Comparison of ENCODE assay signal across 9 cellular contexts in the genomic region with DNA sequence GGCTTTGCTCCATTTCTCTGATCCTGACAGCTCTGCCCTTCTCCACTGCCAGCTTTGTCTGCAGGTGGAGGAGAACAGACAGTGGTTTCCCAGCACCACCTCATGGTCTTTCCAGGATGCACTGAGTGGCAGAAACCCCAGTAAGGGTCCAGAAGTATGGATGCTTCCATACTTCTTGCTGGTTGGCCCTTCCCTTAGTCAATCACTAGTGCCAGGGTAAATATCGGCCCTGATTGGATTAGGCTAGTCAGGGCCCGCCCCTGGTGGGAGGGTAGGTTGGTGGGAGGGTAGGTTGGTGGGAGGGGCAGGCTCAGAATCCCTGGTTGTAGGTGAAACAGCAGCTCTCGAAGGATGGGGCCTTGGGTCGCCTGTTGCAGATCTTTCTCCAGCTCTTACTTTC. TPM values are rescaled to one million over a fixed set of nuclear protein-coding genes. Genes with fewer than 3 reads are reported as not detected.
A peak's percentile ranks its signal among the peaks of the same experiment; 100 is the strongest.
DNase-seq lines count a peak whose midpoint lies in the region; ATAC-seq, FAIRE-seq and TF ChIP-seq lines count a peak whose summit lies in the region.
"Had no signal": no experiment of that assay in that cellular context is flagged by ENCODE, and none has a peak within 500 bp of the region (broad histone marks: within the 10 kb centered on the region; RNA-seq: fewer than 3 reads in every experiment).

No MANE protein-coding gene starts in this region.

- no TSS peak for BruUV-seq in endothelial cell of umbilical vein (replicated peaks; lab: Mats Ljungman, UMichigan)

- peaks cover 0 to 10% of the 10 kb centered on the region in 2 experiments for H3K36me3 ChIP-seq in endothelial cell of umbilical vein (ENCODE audit: control insufficient read depth in 2 of 2, extremely low read depth in 1 of 2, insufficient read depth in 2 of 2, low read length in 2 of 2)
- peaks cover 30 to 87% (median 65%) of the 10 kb centered on the region in 4 donors for H3K36me3 ChIP-seq in stomach

- ATAC-seq in GM18517 (IDR thresholded peaks at IDR 0.05; ENCODE audit: unreplicated experiment): no peak

- no peaks in the 10 kb centered on the region for H4K20me1 ChIP-seq in endothelial cell of umbilical vein (replicated peaks; ENCODE audit: control insufficient read depth, extremely low read depth, insufficient read depth, low read length)

- peaks cover 2% of the 10 kb centered on the region for H3K79me2 ChIP-seq in endothelial cell of umbilical vein (ENCODE audit: control insufficient read depth, insufficient read depth, low read length)

- TF ChIP-seq POLR2A in endothelial cell of umbilical vein (IDR thresholded peaks at IDR 0.05; ENCODE audit: low read depth, low read length) (no peak), stomach (IDR thresholded peaks at IDR 0.05) (no peak)

- DNase-seq in NCI-H2227 (lab: John Stamatoyannopoulos, UW; ENCODE audit: unreplicated experiment) (peak; percentile 18), NCI-H2227 treated with DMSO at 0.1 percent for 48 hours (lab: John Stamatoyannopoulos, UW) (no peak), UCSD-AML1 (lab: John Stamatoyannopoulos, UW; ENCODE audit: unreplicated experiment) (peak; percentile 24), endothelial cell of umbilical vein (ENCODE audit: low read depth, low spot score) (no peak), stomach (no peak), superior temporal gyrus (ENCODE audit: extremely low spot score) (no peak)
- peak; percentile 79 for DNase-seq in stimulated activated CD8-positive, alpha-beta memory T cell treated with anti-CD3 and anti-CD28 coated beads, Interleukin-4, amount 100 ng/mL, for 48 hours

- dilution Hi-C loops in endothelial cell of umbilical vein (cut with MboI; ENCODE audit: extremely low pct_ligation_motif_present, low sequenced_read_pairs): no loop called here

- H2AFZ ChIP-seq in endothelial cell of umbilical vein (ENCODE audit: low read depth, low read length): no peak overlapping the region

- H3K9me3 ChIP-seq in endothelial cell of umbilical vein (replicated peaks; ENCODE audit: control insufficient read depth, insufficient read depth, low read length) (no peaks in the 10 kb centered on the region), stomach (no peaks in the 10 kb centered on the region)

- no peaks in the 10 kb centered on the region for H3K27me3 ChIP-seq in endothelial cell of umbilical vein (ENCODE audit: control insufficient read depth in 2 of 2, insufficient read depth in 2 of 2, low read length in 2 of 2)
- H3K27me3 ChIP-seq in stomach: no peaks in the 10 kb centered on the region

- no peak for TF ChIP-seq CTCF in endothelial cell of umbilical vein (IDR thresholded peaks at IDR 0.05; ENCODE audit: extremely low read depth in 1 of 2, insufficient read depth in 1 of 2, low read depth in 1 of 2, low read length in 2 of 2)
- TF ChIP-seq CTCF in stomach (IDR thresholded peaks at IDR 0.05): no peak

- H3K9ac ChIP-seq in endothelial cell of umbilical vein (replicated peaks; ENCODE audit: extremely low read depth, insufficient read depth, low read length): no peak overlapping the region

- no peak overlapping the region for H3K4me2 ChIP-seq in endothelial cell of umbilical vein (ENCODE audit: insufficient read depth, low read length)

- no peak for TF ChIP-seq EP300 in stomach (IDR thresholded peaks at IDR 0.05)

- FAIRE-seq in endothelial cell of umbilical vein (lab: Jason Lieb, UNC): peak; percentile 73

- H3K4me1 ChIP-seq in endothelial cell of umbilical vein (ENCODE audit: control insufficient read depth, extremely low read depth, insufficient read depth, low read length) (no peaks in the 10 kb centered on the region), stomach (peaks cover 0 to 27% (median 5%) of the 10 kb centered on the region in 4 donors)

- POLR2A ChIA-PET in endothelial cell of umbilical vein (lab: Charles Lee): no interaction called here

- CTCF ChIA-PET in endothelial cell of umbilical vein (lab: Charles Lee): interaction anchor here (2.0 kb wide), 1 partner anchor 74 kb away, joined by 6 read pairs; no protein-coding TSS in a partner anchor

- H3K27ac ChIP-seq in endothelial cell of umbilical vein (ENCODE audit: insufficient read depth, low read depth, low read length): no peak overlapping the region
- H3K27ac ChIP-seq in stomach: no peak overlapping the region
- H3K27ac ChIP-seq: HL-60 had no signal

- 76 to 86% (median 79%) methylated on average over 4 of the region's 4 CpGs for WGBS in stomach, 5 donors

- H3K4me3 ChIP-seq in endothelial cell of umbilical vein (replicated peaks in 1 of 3; ENCODE audit: insufficient read depth in 1 of 3, low read depth in 1 of 3, low read length in 3 of 3) (no peak overlapping the region), stomach (no peak overlapping the region)

- intact Hi-C loops in endothelial cell of umbilical vein (cut with micrococcal nuclease) (no loop called here), stomach (cut with DNase I; ENCODE audit: low total_unique reads) (no loop called here)

- H3K9me1 ChIP-seq in endothelial cell of umbilical vein (replicated peaks; ENCODE audit: control insufficient read depth, extremely low read depth, insufficient read depth, low read length): no peaks in the 10 kb centered on the region

TF ChIP-seq in endothelial cell of umbilical vein, 7 proteins besides CTCF, POLR2A, EP300 and RAD21:
- no peak for TF ChIP-seq FOS (IDR thresholded peaks at IDR 0.05; ENCODE audit: borderline replicate concordance, insufficient read depth, low read length)
- TF ChIP-seq MYC (IDR thresholded peaks at IDR 0.05; ENCODE audit: low read depth, low read length): no peak
- TF ChIP-seq GATA2 (IDR thresholded peaks at IDR 0.05; ENCODE audit: insufficient read depth, insufficient read length, low read depth, low read length): no peak
- no peak for TF ChIP-seq JUN (IDR thresholded peaks at IDR 0.05; ENCODE audit: borderline replicate concordance, insufficient read depth, insufficient read length, low read depth)
- no peak for TF ChIP-seq EZH2 (IDR thresholded peaks at IDR 0.05; ENCODE audit: borderline replicate concordance, low read depth, low read length, severe bottlenecking)
- TF ChIP-seq, protein P1, sequence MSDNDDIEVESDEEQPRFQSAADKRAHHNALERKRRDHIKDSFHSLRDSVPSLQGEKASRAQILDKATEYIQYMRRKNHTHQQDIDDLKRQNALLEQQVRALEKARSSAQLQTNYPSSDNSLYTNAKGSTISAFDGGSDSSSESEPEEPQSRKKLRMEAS (IDR thresholded peaks at IDR 0.05; ENCODE audit: insufficient read depth, insufficient read length): no peak
- no peak for TF ChIP-seq POLR2AphosphoS5 (IDR thresholded peaks at IDR 0.05; ENCODE audit: insufficient read depth, low read depth, low read length)

RNA-seq across cellular contexts. Expression of a gene that starts 10.2 kb away (rescaled TPM):
- 108 and 116 TPM in 2 replicates for total RNA-seq in endothelial cell of umbilical vein
- polyA plus RNA-seq in endothelial cell of umbilical vein: 36.5 and 39.0 TPM in 2 replicates
- 38.6 and 44.0 TPM in 2 replicates for polyA plus RNA-seq in endothelial cell of umbilical vein (2011; cell fraction: cytosol; rRNA removed)
- polyA plus RNA-seq in endothelial cell of umbilical vein (2011; cell fraction: nucleus; rRNA removed): 239 and 243 TPM in 2 replicates
- polyA plus RNA-seq in endothelial cell of umbilical vein (2012): 73.5 and 80.8 TPM in 2 replicates
- polyA minus RNA-seq in endothelial cell of umbilical vein: 297 and 299 TPM in 2 replicates
- polyA minus RNA-seq in endothelial cell of umbilical vein (2011; cell fraction: cytosol; rRNA and poly(A)+ RNA removed): 44.0 TPM
- polyA minus RNA-seq in endothelial cell of umbilical vein (2011; cell fraction: nucleus; rRNA and poly(A)+ RNA removed): 238 and 267 TPM in 2 replicates
- 100 to 1,000 TPM in 4 of 5 donors, 10 to 100 TPM in 1; 84.8 to 358 (median 208) TPM for total RNA-seq in stomach
- polyA plus RNA-seq in stomach: 10 to 100 TPM; 12.3 to 29.6 (median 12.4) TPM

RNA-seq across cellular contexts. Expression of a gene that starts 50.6 kb away (rescaled TPM):
- total RNA-seq in endothelial cell of umbilical vein (21.2 and 25.2 TPM in 2 replicates), stomach (10 to 100 TPM in 3 of 5 donors, 1 to 10 TPM in 2; 2.3 to 93.3 (median 10.1) TPM)
- polyA plus RNA-seq in endothelial cell of umbilical vein (33.0 and 36.7 TPM in 2 replicates), stomach (1 to 10 TPM; 2.6 to 8.7 (median 3.0) TPM)
- polyA plus RNA-seq in endothelial cell of umbilical vein (2011; cell fraction: cytosol; rRNA removed): 12.7 and 17.7 TPM in 2 replicates
- 64.4 and 75.1 TPM in 2 replicates for polyA plus RNA-seq in endothelial cell of umbilical vein (2011; cell fraction: nucleus; rRNA removed)
- polyA plus RNA-seq in endothelial cell of umbilical vein (2012): 11.8 and 16.0 TPM in 2 replicates
- 14.8 and 24.1 TPM in 2 replicates for polyA minus RNA-seq in endothelial cell of umbilical vein
- polyA minus RNA-seq in endothelial cell of umbilical vein (2011; cell fraction: cytosol; rRNA and poly(A)+ RNA removed): 5.6 TPM
- 21.7 and 40.3 TPM in 2 replicates for polyA minus RNA-seq in endothelial cell of umbilical vein (2011; cell fraction: nucleus; rRNA and poly(A)+ RNA removed)

RNA-seq across cellular contexts. Expression of a gene that starts 50.7 kb away (rescaled TPM):
- total RNA-seq in endothelial cell of umbilical vein (66.0 and 81.4 TPM in 2 replicates), stomach (100 to 1,000 TPM in 2 of 5 donors, 10 to 100 TPM in 3; 15.8 to 307 (median 54.2) TPM)
- polyA plus RNA-seq in endothelial cell of umbilical vein (191 and 217 TPM in 2 replicates), stomach (10 to 100 TPM; 15.7 to 30.1 (median 25.2) TPM)
- polyA plus RNA-seq in endothelial cell of umbilical vein (2011; cell fraction: cytosol; rRNA removed): 81.2 and 86.7 TPM in 2 replicates
- polyA plus RNA-seq in endothelial cell of umbilical vein (2011; cell fraction: nucleus; rRNA removed): 227 and 262 TPM in 2 replicates
- 56.2 and 64.9 TPM in 2 replicates for polyA plus RNA-seq in endothelial cell of umbilical vein (2012)
- polyA minus RNA-seq in endothelial cell of umbilical vein: 80.6 and 89.8 TPM in 2 replicates
- 9.4 TPM for polyA minus RNA-seq in endothelial cell of umbilical vein (2011; cell fraction: cytosol; rRNA and poly(A)+ RNA removed)
- polyA minus RNA-seq in endothelial cell of umbilical vein (2011; cell fraction: nucleus; rRNA and poly(A)+ RNA removed): 31.6 and 51.6 TPM in 2 replicates

Comparison
In these comparisons a context has a peak if more than half of its experiments do, and no peak if none do; other contexts are left out.
1. DNase-seq: peak in NCI-H2227 (single experiment), UCSD-AML1 (single experiment) and stimulated activated CD8-positive, alpha-beta memory T cell treated with anti-CD3 and anti-CD28 coated beads, Interleukin-4, amount 100 ng/mL, for 48 hours (single experiment); none in NCI-H2227 treated with DMSO at 0.1 percent for 48 hours (single experiment), endothelial cell of umbilical vein (single experiment), stomach (single experiment) and superior temporal gyrus (single experiment).